In the genomic region with DNA sequence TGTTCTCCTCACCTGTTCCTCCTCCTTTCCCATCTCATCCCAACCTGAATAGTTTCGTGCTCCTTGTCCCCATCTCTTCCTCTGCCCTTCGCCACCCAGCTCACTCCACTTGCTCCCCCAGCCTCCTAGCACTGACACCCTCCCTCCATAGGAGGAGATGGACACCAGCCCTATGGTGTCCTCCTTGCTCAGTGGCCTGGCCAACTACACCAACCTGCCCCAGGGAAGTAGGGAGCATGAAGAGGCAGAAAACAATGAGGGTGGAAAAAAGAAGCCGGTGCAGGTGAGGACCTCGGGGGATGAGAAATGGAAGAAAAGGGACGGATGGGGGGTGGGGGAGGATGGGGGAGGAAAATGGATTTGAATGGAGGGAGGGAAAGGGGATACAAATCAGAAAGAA, we compare ENCODE assay signal across 9 cellular contexts. TPM values are rescaled to one million over a fixed set of nuclear protein-coding genes. Genes with fewer than 3 reads are reported as not detected.
"Had no signal": no experiment of that assay in that cellular context is flagged by ENCODE, and none has a peak within 500 bp of the region (broad histone marks: within the 10 kb centered on the region; RNA-seq: fewer than 3 reads in every experiment).

No MANE protein-coding gene starts in this region.

- H3K4me1 ChIP-seq: HAP-1 had no signal

- H3K4me3 ChIP-seq: GM23338, HAP-1, K562 had no signal

- H3K4me2 ChIP-seq: GM23338 had no signal

- H3K9me3 ChIP-seq: HAP-1 had no signal

- DNase-seq: H7, HFFc6, IMR-90 had no signal

- H3K27ac ChIP-seq: HL-60 had no signal

- FAIRE-seq: K562 had no signal

- H2AFZ ChIP-seq: GM23338 had no signal

- H3K36me3 ChIP-seq: HAP-1 had no signal

- ATAC-seq: GM23338, HCT116, K562 had no signal

RNA-seq across cellular contexts. Expression of gene SLC12A5, which starts 6.2 kb away (rescaled TPM):
- total RNA-seq: IMR-90 had no signal

RNA-seq across cellular contexts. Expression of gene MMP9, which starts 26.5 kb away (rescaled TPM):
- total RNA-seq: H4, HFFc6, K562 had no signal
